1 cellular context compared by ENCODE assay signal in the genomic region with DNA sequence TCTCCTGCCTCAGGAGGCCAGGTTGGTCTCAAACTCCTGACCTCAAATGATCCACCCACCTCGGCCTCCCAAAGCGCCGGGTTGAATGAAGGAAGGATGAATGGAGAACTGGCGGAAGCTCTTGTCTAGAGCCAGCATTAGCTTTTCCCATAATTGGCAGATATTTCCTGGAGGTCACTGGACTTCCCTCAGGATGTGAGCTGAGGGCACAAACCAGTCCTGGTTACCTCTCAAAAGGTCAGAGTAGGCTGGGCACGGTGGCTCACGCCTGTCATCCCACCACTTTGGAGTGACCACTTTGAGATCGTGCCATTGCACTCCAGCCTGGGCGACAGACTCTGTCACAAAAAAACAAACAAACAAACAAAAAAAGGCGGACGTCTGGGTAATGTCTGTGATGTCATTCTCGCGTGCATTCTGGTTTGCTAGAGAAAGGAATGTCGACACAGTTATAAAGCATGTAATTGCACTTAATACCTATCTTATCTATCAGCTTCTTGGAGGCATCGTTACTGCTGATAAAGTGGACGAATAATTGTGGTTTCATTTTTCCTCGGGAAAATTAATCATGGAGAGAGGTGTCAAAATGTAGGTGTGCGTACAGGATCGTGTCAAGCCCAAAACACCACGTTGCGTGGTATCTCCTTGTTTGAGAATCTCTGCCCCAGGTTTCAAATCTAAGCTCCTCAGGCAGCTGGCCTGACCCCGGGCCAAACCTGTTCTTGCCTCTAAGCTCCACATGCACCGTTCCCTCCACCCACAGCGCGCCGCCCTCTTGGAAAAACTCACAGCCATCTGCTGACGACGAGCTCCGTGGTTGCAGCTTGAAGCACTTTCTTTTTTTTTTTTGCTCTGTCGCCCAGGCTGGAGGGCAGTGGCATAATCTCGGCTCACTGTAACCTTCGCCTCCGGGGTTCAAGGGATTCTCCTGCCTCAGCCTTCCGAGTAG.
A peak's percentile ranks its signal among the peaks of the same experiment; 100 is the strongest.
TF ChIP-seq lines count a peak whose summit lies in the region.

No MANE protein-coding gene starts in this region.

TF ChIP-seq in K562, 482 proteins besides CTCF, POLR2A, EP300 and RAD21 (continued from another document):
- TF ChIP-seq ZNF384 (IDR thresholded peaks at IDR 0.05; ENCODE audit: low read depth, low read length) = no peak
- TF ChIP-seq POLR2G (IDR thresholded peaks at IDR 0.05; ENCODE audit: low read depth, low read length) = 0 out of 2 replicates have a peak, but pooled peaks have one; percentile 28
- no peak for TF ChIP-seq NR2C2 (CRISPR knock-in tag; IDR thresholded peaks at IDR 0.05)
- TF ChIP-seq NR2C2 (tag; IDR thresholded peaks at IDR 0.05) = 0 out of 2 replicates have a peak, but pooled peaks have one; percentile 9
- TF ChIP-seq, protein P1, sequence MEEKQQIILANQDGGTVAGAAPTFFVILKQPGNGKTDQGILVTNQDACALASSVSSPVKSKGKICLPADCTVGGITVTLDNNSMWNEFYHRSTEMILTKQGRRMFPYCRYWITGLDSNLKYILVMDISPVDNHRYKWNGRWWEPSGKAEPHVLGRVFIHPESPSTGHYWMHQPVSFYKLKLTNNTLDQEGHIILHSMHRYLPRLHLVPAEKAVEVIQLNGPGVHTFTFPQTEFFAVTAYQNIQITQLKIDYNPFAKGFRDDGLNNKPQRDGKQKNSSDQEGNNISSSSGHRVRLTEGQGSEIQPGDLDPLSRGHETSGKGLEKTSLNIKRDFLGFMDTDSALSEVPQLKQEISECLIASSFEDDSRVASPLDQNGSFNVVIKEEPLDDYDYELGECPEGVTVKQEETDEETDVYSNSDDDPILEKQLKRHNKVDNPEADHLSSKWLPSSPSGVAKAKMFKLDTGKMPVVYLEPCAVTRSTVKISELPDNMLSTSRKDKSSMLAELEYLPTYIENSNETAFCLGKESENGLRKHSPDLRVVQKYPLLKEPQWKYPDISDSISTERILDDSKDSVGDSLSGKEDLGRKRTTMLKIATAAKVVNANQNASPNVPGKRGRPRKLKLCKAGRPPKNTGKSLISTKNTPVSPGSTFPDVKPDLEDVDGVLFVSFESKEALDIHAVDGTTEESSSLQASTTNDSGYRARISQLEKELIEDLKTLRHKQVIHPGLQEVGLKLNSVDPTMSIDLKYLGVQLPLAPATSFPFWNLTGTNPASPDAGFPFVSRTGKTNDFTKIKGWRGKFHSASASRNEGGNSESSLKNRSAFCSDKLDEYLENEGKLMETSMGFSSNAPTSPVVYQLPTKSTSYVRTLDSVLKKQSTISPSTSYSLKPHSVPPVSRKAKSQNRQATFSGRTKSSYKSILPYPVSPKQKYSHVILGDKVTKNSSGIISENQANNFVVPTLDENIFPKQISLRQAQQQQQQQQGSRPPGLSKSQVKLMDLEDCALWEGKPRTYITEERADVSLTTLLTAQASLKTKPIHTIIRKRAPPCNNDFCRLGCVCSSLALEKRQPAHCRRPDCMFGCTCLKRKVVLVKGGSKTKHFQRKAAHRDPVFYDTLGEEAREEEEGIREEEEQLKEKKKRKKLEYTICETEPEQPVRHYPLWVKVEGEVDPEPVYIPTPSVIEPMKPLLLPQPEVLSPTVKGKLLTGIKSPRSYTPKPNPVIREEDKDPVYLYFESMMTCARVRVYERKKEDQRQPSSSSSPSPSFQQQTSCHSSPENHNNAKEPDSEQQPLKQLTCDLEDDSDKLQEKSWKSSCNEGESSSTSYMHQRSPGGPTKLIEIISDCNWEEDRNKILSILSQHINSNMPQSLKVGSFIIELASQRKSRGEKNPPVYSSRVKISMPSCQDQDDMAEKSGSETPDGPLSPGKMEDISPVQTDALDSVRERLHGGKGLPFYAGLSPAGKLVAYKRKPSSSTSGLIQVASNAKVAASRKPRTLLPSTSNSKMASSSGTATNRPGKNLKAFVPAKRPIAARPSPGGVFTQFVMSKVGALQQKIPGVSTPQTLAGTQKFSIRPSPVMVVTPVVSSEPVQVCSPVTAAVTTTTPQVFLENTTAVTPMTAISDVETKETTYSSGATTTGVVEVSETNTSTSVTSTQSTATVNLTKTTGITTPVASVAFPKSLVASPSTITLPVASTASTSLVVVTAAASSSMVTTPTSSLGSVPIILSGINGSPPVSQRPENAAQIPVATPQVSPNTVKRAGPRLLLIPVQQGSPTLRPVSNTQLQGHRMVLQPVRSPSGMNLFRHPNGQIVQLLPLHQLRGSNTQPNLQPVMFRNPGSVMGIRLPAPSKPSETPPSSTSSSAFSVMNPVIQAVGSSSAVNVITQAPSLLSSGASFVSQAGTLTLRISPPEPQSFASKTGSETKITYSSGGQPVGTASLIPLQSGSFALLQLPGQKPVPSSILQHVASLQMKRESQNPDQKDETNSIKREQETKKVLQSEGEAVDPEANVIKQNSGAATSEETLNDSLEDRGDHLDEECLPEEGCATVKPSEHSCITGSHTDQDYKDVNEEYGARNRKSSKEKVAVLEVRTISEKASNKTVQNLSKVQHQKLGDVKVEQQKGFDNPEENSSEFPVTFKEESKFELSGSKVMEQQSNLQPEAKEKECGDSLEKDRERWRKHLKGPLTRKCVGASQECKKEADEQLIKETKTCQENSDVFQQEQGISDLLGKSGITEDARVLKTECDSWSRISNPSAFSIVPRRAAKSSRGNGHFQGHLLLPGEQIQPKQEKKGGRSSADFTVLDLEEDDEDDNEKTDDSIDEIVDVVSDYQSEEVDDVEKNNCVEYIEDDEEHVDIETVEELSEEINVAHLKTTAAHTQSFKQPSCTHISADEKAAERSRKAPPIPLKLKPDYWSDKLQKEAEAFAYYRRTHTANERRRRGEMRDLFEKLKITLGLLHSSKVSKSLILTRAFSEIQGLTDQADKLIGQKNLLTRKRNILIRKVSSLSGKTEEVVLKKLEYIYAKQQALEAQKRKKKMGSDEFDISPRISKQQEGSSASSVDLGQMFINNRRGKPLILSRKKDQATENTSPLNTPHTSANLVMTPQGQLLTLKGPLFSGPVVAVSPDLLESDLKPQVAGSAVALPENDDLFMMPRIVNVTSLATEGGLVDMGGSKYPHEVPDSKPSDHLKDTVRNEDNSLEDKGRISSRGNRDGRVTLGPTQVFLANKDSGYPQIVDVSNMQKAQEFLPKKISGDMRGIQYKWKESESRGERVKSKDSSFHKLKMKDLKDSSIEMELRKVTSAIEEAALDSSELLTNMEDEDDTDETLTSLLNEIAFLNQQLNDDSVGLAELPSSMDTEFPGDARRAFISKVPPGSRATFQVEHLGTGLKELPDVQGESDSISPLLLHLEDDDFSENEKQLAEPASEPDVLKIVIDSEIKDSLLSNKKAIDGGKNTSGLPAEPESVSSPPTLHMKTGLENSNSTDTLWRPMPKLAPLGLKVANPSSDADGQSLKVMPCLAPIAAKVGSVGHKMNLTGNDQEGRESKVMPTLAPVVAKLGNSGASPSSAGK (IDR thresholded peaks at IDR 0.05) = peak; percentile 36; the same call in 1 of the 2 replicates
- no peak for TF ChIP-seq CBFB (CRISPR knock-in tag; IDR thresholded peaks at IDR 0.05)
- TF ChIP-seq MYC (IDR thresholded peaks at IDR 0.05; ENCODE audit: low read depth, low read length) = 0 out of 2 replicates have a peak, but pooled peaks have one; percentile 0
- TF ChIP-seq MYC (CRISPR knock-in tag; IDR thresholded peaks at IDR 0.05; ENCODE audit: borderline replicate concordance, low read depth) = no peak
- TF ChIP-seq, protein P2, sequence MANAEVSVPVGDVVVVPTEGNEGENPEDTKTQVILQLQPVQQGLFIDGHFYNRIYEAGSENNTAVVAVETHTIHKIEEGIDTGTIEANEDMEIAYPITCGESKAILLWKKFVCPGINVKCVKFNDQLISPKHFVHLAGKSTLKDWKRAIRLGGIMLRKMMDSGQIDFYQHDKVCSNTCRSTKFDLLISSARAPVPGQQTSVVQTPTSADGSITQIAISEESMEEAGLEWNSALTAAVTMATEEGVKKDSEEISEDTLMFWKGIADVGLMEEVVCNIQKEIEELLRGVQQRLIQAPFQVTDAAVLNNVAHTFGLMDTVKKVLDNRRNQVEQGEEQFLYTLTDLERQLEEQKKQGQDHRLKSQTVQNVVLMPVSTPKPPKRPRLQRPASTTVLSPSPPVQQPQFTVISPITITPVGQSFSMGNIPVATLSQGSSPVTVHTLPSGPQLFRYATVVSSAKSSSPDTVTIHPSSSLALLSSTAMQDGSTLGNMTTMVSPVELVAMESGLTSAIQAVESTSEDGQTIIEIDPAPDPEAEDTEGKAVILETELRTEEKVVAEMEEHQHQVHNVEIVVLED (CRISPR knock-in tag; IDR thresholded peaks at IDR 0.05) = no peak
- TF ChIP-seq PHF8 (IDR thresholded peaks at IDR 0.05; ENCODE audit: borderline replicate concordance, low read length) = no peak
- TF ChIP-seq, protein P3, sequence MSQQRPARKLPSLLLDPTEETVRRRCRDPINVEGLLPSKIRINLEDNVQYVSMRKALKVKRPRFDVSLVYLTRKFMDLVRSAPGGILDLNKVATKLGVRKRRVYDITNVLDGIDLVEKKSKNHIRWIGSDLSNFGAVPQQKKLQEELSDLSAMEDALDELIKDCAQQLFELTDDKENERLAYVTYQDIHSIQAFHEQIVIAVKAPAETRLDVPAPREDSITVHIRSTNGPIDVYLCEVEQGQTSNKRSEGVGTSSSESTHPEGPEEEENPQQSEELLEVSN (IDR thresholded peaks at IDR 0.05; ENCODE audit: borderline replicate concordance in 1 of 2, extremely low read depth in 1 of 2, insufficient read depth in 1 of 2, insufficient read length in 1 of 2, low read depth in 1 of 2, low read length in 1 of 2, poor library complexity in 1 of 2, severe bottlenecking in 1 of 2) = peak in 1 of 2 experiments; percentile 83
- no peak for TF ChIP-seq ARID2 (IDR thresholded peaks at IDR 0.05)
- TF ChIP-seq HNRNPUL1 (IDR thresholded peaks at IDR 0.05; ENCODE audit: low read length) = no peak
- TF ChIP-seq, protein P4, sequence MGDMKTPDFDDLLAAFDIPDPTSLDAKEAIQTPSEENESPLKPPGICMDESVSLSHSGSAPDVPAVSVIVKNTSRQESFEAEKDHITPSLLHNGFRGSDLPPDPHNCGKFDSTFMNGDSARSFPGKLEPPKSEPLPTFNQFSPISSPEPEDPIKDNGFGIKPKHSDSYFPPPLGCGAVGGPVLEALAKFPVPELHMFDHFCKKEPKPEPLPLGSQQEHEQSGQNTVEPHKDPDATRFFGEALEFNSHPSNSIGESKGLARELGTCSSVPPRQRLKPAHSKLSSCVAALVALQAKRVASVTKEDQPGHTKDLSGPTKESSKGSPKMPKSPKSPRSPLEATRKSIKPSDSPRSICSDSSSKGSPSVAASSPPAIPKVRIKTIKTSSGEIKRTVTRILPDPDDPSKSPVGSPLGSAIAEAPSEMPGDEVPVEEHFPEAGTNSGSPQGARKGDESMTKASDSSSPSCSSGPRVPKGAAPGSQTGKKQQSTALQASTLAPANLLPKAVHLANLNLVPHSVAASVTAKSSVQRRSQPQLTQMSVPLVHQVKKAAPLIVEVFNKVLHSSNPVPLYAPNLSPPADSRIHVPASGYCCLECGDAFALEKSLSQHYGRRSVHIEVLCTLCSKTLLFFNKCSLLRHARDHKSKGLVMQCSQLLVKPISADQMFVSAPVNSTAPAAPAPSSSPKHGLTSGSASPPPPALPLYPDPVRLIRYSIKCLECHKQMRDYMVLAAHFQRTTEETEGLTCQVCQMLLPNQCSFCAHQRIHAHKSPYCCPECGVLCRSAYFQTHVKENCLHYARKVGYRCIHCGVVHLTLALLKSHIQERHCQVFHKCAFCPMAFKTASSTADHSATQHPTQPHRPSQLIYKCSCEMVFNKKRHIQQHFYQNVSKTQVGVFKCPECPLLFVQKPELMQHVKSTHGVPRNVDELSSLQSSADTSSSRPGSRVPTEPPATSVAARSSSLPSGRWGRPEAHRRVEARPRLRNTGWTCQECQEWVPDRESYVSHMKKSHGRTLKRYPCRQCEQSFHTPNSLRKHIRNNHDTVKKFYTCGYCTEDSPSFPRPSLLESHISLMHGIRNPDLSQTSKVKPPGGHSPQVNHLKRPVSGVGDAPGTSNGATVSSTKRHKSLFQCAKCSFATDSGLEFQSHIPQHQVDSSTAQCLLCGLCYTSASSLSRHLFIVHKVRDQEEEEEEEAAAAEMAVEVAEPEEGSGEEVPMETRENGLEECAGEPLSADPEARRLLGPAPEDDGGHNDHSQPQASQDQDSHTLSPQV (IDR thresholded peaks at IDR 0.05) = no peak
- TF ChIP-seq KDM4B (IDR thresholded peaks at IDR 0.05; ENCODE audit: borderline replicate concordance in 2 of 2, low read depth in 1 of 2) = no peak
- TF ChIP-seq, protein P5, sequence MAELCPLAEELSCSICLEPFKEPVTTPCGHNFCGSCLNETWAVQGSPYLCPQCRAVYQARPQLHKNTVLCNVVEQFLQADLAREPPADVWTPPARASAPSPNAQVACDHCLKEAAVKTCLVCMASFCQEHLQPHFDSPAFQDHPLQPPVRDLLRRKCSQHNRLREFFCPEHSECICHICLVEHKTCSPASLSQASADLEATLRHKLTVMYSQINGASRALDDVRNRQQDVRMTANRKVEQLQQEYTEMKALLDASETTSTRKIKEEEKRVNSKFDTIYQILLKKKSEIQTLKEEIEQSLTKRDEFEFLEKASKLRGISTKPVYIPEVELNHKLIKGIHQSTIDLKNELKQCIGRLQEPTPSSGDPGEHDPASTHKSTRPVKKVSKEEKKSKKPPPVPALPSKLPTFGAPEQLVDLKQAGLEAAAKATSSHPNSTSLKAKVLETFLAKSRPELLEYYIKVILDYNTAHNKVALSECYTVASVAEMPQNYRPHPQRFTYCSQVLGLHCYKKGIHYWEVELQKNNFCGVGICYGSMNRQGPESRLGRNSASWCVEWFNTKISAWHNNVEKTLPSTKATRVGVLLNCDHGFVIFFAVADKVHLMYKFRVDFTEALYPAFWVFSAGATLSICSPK (IDR thresholded peaks at IDR 0.05; ENCODE audit: borderline replicate concordance) = no peak
- TF ChIP-seq ADNP (tag; IDR thresholded peaks at IDR 0.05) = no peak
- TF ChIP-seq, protein P6, sequence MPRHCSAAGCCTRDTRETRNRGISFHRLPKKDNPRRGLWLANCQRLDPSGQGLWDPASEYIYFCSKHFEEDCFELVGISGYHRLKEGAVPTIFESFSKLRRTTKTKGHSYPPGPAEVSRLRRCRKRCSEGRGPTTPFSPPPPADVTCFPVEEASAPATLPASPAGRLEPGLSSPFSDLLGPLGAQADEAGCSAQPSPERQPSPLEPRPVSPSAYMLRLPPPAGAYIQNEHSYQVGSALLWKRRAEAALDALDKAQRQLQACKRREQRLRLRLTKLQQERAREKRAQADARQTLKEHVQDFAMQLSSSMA (CRISPR knock-in tag; IDR thresholded peaks at IDR 0.05) = no peak
- TF ChIP-seq BHLHE40 (IDR thresholded peaks at IDR 0.05; ENCODE audit: low read length) = no peak
TF ChIP-seq in K562: peak in this region for 6.
